Comparison of ENCODE assay signal across 12 cellular contexts in genomic region chr1:3186526-3186921, GRCh38.
DNase-seq lines count a peak whose midpoint lies in the region; ATAC-seq, FAIRE-seq and TF ChIP-seq lines count a peak whose summit lies in the region.
"Had no signal": no experiment of that assay in that cellular context is flagged by ENCODE, and none has a peak within 500 bp of the region (broad histone marks: within the 10 kb centered on the region; RNA-seq: fewer than 3 reads in every experiment).

No MANE protein-coding gene starts in this region.

- peak overlapping the region in 1 of 2 donors; percentile 71 for H3K27ac ChIP-seq in left lung

- peak; percentile 28 for DNase-seq in HT-29 (ENCODE audit: low spot score)
- peak; percentile 40 for DNase-seq in bronchial epithelial cell (ENCODE audit: low read depth)
- peak in 1 of 2 donors; percentile 53 for DNase-seq in left lung
- DNase-seq in stromal cell of bone marrow (ENCODE audit: low read depth), result peak; percentile 37
- no peak for DNase-seq in T-helper 9 cell
- no peak for DNase-seq in D341Med (ENCODE audit: low spot score)
- DNase-seq: activated CD4-positive, alpha-beta T cell treated with anti-CD3 and anti-CD28 coated beads, Interleukin-2, amount 50 U/mL, for 1 hour; GDM1 had no signal

- no peaks in the 10 kb centered on the region for H3K36me3 ChIP-seq in bronchial epithelial cell (ENCODE audit: control insufficient read depth, insufficient read depth, low read length)
- H3K36me3 ChIP-seq in left lung, result no peaks in the 10 kb centered on the region

- TF ChIP-seq CTCF in bronchial epithelial cell (IDR thresholded peaks at IDR 0.05; ENCODE audit: insufficient read depth, low read length, severe bottlenecking) (no peak), left lung (IDR thresholded peaks at IDR 0.05) (no peak)

- intact Hi-C loops in left lung (cut with DNase I), result no loop called here

- ATAC-seq in left lung (peak; percentile 3), GM21423 (IDR thresholded peaks at IDR 0.05; ENCODE audit: unreplicated experiment) (no peak), HG02588 (IDR thresholded peaks at IDR 0.05; ENCODE audit: unreplicated experiment) (no peak)
- ATAC-seq: left lobe of liver had no signal

- H3K4me3 ChIP-seq in bronchial epithelial cell (ENCODE audit: low read depth, low read length), result no peak overlapping the region
- no peak overlapping the region for H3K4me3 ChIP-seq in left lung

- H3K4me1 ChIP-seq in left lung, result peaks cover 9 to 23% of the 10 kb centered on the region in 2 donors

- H3K9me3 ChIP-seq in left lung, result peaks cover 0 to 2% of the 10 kb centered on the region in 2 donors

- no peak for FAIRE-seq in bronchial epithelial cell (lab: Jason Lieb, UNC)
- FAIRE-seq: colon had no signal

- H3K27me3 ChIP-seq in bronchial epithelial cell (ENCODE audit: control insufficient read depth, insufficient read depth, low read length), result no peaks in the 10 kb centered on the region
- H3K27me3 ChIP-seq in left lung, result peaks cover 0 to 66% of the 10 kb centered on the region in 2 donors

Comparison
In these comparisons a context has a peak if more than half of its experiments do, and no peak if none do; other contexts are left out.
1. DNase-seq: peak in HT-29 (single experiment), bronchial epithelial cell (single experiment) and stromal cell of bone marrow (single experiment); none in T-helper 9 cell (single experiment) and D341Med (single experiment).